8 cellular contexts compared by ENCODE assay signal in genomic region chr12:124774462-124775167, GRCh38.
DNase-seq lines count a peak whose midpoint lies in the region; ATAC-seq and TF ChIP-seq lines count a peak whose summit lies in the region.

No MANE protein-coding gene starts in this region.

- no peaks in the 10 kb centered on the region for H3K27me3 ChIP-seq in PC-3 (ENCODE audit: low read length)
- H3K27me3 ChIP-seq in right lobe of liver, result no peaks in the 10 kb centered on the region

- TSS peak; percentile 6 for BruUV-seq in PC-3 (replicated peaks; lab: Mats Ljungman, UMichigan)

- no peaks in the 10 kb centered on the region for H3K79me2 ChIP-seq in PC-3 (ENCODE audit: low read length)

- H3K27ac ChIP-seq in PC-3 (ENCODE audit: low read length) (peak overlapping the region; percentile 49), right lobe of liver (peak overlapping the region; percentile 27 to 79 (median 49))

- peaks cover 7% of the 10 kb centered on the region for H3F3A ChIP-seq in PC-3 (ENCODE audit: low read length, unreplicated experiment)

- no peaks in the 10 kb centered on the region for H3K9me3 ChIP-seq in PC-3 (ENCODE audit: low read length)
- no peaks in the 10 kb centered on the region for H3K9me3 ChIP-seq in right lobe of liver

- DNase-seq in PC-3 (peak; percentile 76), amygdala (lab: John Stamatoyannopoulos, UW) (peak in 36 of 56 donors; percentile 9 to 74 (median 37)), right lobe of liver (no peak), NCI-H1436 (lab: John Stamatoyannopoulos, UW) (no peak), SHP77 (lab: John Stamatoyannopoulos, UW) (no peak)
- DNase-seq in stimulated activated CD8-positive, alpha-beta memory T cell treated with anti-CD3 and anti-CD28 coated beads, Interleukin-7, amount 100 ng/mL, for 24 hours (ENCODE audit: low read depth), result peak; percentile 46

- intact Hi-C loops in PC-3 (cut with micrococcal nuclease), result loop anchor here (5.0 kb wide), 2 partner anchors 88 to 387 kb away; partner anchors contain the start of gene SCARB1
- intact Hi-C loops in right lobe of liver (cut with DNase I), result no loop called here

- TF ChIP-seq CTCF in PC-3 (conservative IDR thresholded peaks at IDR 0.05; ENCODE audit: low read depth, low read length), result 0 out of 2 replicates have a peak, but pooled peaks have one; percentile 18
- no peak for TF ChIP-seq CTCF in right lobe of liver (IDR thresholded peaks at IDR 0.05)

- no peaks in the 10 kb centered on the region for H3K36me3 ChIP-seq in PC-3 (ENCODE audit: low read depth, low read length)
- no peaks in the 10 kb centered on the region for H3K36me3 ChIP-seq in right lobe of liver

- peak overlapping the region; percentile 31; the same call in 1 of the 2 replicates for H2AFZ ChIP-seq in PC-3 (ENCODE audit: low read length)

- H3K9me2 ChIP-seq in PC-3 (replicated peaks; ENCODE audit: low read length), result no peaks in the 10 kb centered on the region

- H4K20me1 ChIP-seq in PC-3 (ENCODE audit: low read length), result no peaks in the 10 kb centered on the region

- no peak overlapping the region for H3K9ac ChIP-seq in PC-3 (ENCODE audit: low read length)

- H3K4me1 ChIP-seq in PC-3 (ENCODE audit: insufficient read depth, low read length) (peaks cover 34% of the 10 kb centered on the region), right lobe of liver (peaks cover 0 to 48% (median 13%) of the 10 kb centered on the region in 4 donors)

- POLR2A ChIA-PET in PC-3 (lab: Charles Lee; ENCODE audit: unreplicated experiment), result no interaction called here

- peak overlapping the region; percentile 55 for H3K4me2 ChIP-seq in PC-3 (ENCODE audit: low read length)

- 15% methylated on average over 11 of the region's 15 CpGs for WGBS in right lobe of liver (ENCODE audit: insufficient coverage, low coverage, low lambda C conversion rate, missing lambda C conversion rate)

- ATAC-seq in GM18861 (IDR thresholded peaks at IDR 0.05; ENCODE audit: unreplicated experiment) (peak; percentile 68), HG02884 (IDR thresholded peaks at IDR 0.05; ENCODE audit: unreplicated experiment) (peak; percentile 77), PC-3 (peak; percentile 31), right lobe of liver (peak; percentile 18 to 42 (median 36))

- CTCF ChIA-PET in PC-3 (lab: Charles Lee), result no interaction called here

- H3K4me3 ChIP-seq in PC-3 (ENCODE audit: low read length) (peak overlapping the region; percentile 16; the same call in 1 of the 2 replicates), right lobe of liver (peak overlapping the region in 1 of 3 donors; percentile 14)

- TF ChIP-seq POLR2A in right lobe of liver (IDR thresholded peaks at IDR 0.05), result no peak

Comparison
In these comparisons a context has a peak if more than half of its experiments do, and no peak if none do; other contexts are left out.
1. DNase-seq: peak in PC-3 (single experiment), amygdala (36 of 56) and stimulated activated CD8-positive, alpha-beta memory T cell treated with anti-CD3 and anti-CD28 coated beads, Interleukin-7, amount 100 ng/mL, for 24 hours (single experiment); none in right lobe of liver (0 of 3), NCI-H1436 (single experiment) and SHP77 (0 of 2).
2. Peak in every context shown above with its lines, with median percentiles within 50 percentile points of each other: ATAC-seq.